Comparison of ENCODE assay signal across 26 cellular contexts in genomic region chr21:32314806-32315205, GRCh38. TPM values are rescaled to one million over a fixed set of nuclear protein-coding genes. Genes with fewer than 3 reads are reported as not detected.
DNase-seq lines count a peak whose midpoint lies in the region; ATAC-seq, FAIRE-seq and TF ChIP-seq lines count a peak whose summit lies in the region.
"Had no signal": no experiment of that assay in that cellular context is flagged by ENCODE, and none has a peak within 500 bp of the region (broad histone marks: within the 10 kb centered on the region; RNA-seq: fewer than 3 reads in every experiment).

No MANE protein-coding gene starts in this region.

- no peak for ATAC-seq in HepG2
- ATAC-seq: CD8-positive, alpha-beta T cell; GM12878 had no signal

- in situ Hi-C loops in HepG2 (cut with HindIII; ENCODE audit: extremely low pct_ligation_motif_present, low pct_unique_long_range_greater_than_20kb) = no loop called here

- H3K4me1 ChIP-seq in BLaER1 (peaks cover 20% of the 10 kb centered on the region), HepG2 (ENCODE audit: insufficient read depth, low read length) (peaks cover 14% of the 10 kb centered on the region), smooth muscle cell (ENCODE audit: low read depth) (no peaks in the 10 kb centered on the region)
- H3K4me1 ChIP-seq: BE2C, Caco-2 had no signal

- H3K79me2 ChIP-seq in HepG2 (ENCODE audit: insufficient read depth, low read length) (no peaks in the 10 kb centered on the region), smooth muscle cell (ENCODE audit: low read depth) (no peaks in the 10 kb centered on the region)

- H3K27ac ChIP-seq in BLaER1 = peak overlapping the region; percentile 6; the same call in 1 of the 2 replicates
- no peak overlapping the region for H3K27ac ChIP-seq in HepG2 (ENCODE audit: extremely low read length, insufficient read depth, low read length)
- no peak overlapping the region for H3K27ac ChIP-seq in smooth muscle cell (ENCODE audit: low read depth)
- H3K27ac ChIP-seq: BLaER1 treated with 17β-estradiol and CSF1 and Interleukin-3, amounts not matched to agents 10 nM and 100 nM; C4-2B had no signal

- no peak for TF ChIP-seq POLR2A in HepG2 (IDR thresholded peaks at IDR 0.05; ENCODE audit: insufficient read depth in 1 of 2, low read depth in 2 of 2, low read length in 2 of 2)

- POLR2A ChIA-PET in HepG2 (lab: Yijun Ruan, JAX) = interaction anchor here (0.5 to 1.4 kb wide), 2 partner anchors 12 to 29 kb away, joined by 3 to 4 read pairs; no protein-coding TSS in a partner anchor

- CTCF ChIA-PET in HepG2 (lab: Yijun Ruan, JAX; ENCODE audit: low intra/inter-chr PET ratio, low total read pairs) = no interaction called here

- TF ChIP-seq CTCF in HepG2 (CRISPR knock-in tag; IDR thresholded peaks at IDR 0.05) (no peak), smooth muscle cell (IDR thresholded peaks at IDR 0.05; ENCODE audit: borderline replicate concordance, insufficient read depth, poor library complexity, severe bottlenecking) (no peak)

- H3K9ac ChIP-seq in BLaER1 (no peak overlapping the region; the same call in 1 of the 2 replicates), HepG2 (ENCODE audit: insufficient read depth, low read depth, low read length) (no peak overlapping the region), smooth muscle cell (ENCODE audit: low read depth) (no peak overlapping the region)
- H3K9ac ChIP-seq: BLaER1 treated with 17β-estradiol and CSF1 and Interleukin-3, amounts not matched to agents 10 nM and 100 nM had no signal

- intact Hi-C loops in HepG2 (cut with micrococcal nuclease; ENCODE audit: unreplicated experiment) = no loop called here

- H3K36me3 ChIP-seq in BLaER1 (peaks cover 97% of the 10 kb centered on the region), HepG2 (replicated peaks in 1 of 2; ENCODE audit: control insufficient read depth in 1 of 2, insufficient read depth in 2 of 2, low read length in 2 of 2) (peaks cover 23 to 73% of the 10 kb centered on the region in 2 experiments), smooth muscle cell (ENCODE audit: low read depth) (peaks cover 6% of the 10 kb centered on the region)

- no peak for TF ChIP-seq RAD21 in HepG2 (CRISPR knock-in tag; IDR thresholded peaks at IDR 0.05)

- WGBS in HepG2 (ENCODE audit: low lambda C conversion rate) = 94% methylated on average over 6 of the region's 16 CpGs
- WGBS in smooth muscle cell (ENCODE audit: low lambda C conversion rate) = 95% methylated on average over 16 of the region's 16 CpGs

- H3K4me2 ChIP-seq in BLaER1 = peak overlapping the region; percentile 31; the same call in 1 of the 2 replicates
- H3K4me2 ChIP-seq in HepG2 (ENCODE audit: low read depth, low read length) = no peak overlapping the region
- no peak overlapping the region for H3K4me2 ChIP-seq in smooth muscle cell

- FAIRE-seq in HepG2 (lab: Jason Lieb, UNC) = no peak
- FAIRE-seq: A204.1, D721Med, G401.6, GM12878, GM12892, GM18507 had no signal

- no peak overlapping the region for H3K4me3 ChIP-seq in BLaER1
- no peak overlapping the region for H3K4me3 ChIP-seq in HepG2 (replicated peaks in 1 of 3; ENCODE audit: insufficient read depth in 1 of 3, low read depth in 2 of 3, low read length in 3 of 3)
- H3K4me3 ChIP-seq in smooth muscle cell = no peak overlapping the region
- H3K4me3 ChIP-seq: BLaER1 treated with 17β-estradiol and CSF1 and Interleukin-3, amounts not matched to agents 10 nM and 100 nM; GM12878 had no signal

- H3F3A ChIP-seq in smooth muscle cell (ENCODE audit: low read depth) = no peaks in the 10 kb centered on the region

- peak; percentile 41 for DNase-seq in islet precursor cell
- no peak for DNase-seq in HepG2 (ENCODE audit: low spot score)
- peak; percentile 47 for DNase-seq in mesenteric fat pad (ENCODE audit: low spot score)
- DNase-seq in NCI-H69 (lab: John Stamatoyannopoulos, UW) = no peak
- no peak for DNase-seq in activated T-cell treated with anti-CD3 and anti-CD28 coated beads, Interleukin-2, amount 50 U/mL, for 48 hours
- no peak for DNase-seq in GF-D8 (lab: John Stamatoyannopoulos, UW)
- no peak for DNase-seq in smooth muscle cell (lab: John Stamatoyannopoulos, UW; ENCODE audit: unreplicated experiment)
- DNase-seq: 8988T; ACHN; BE2C; Caco-2; Calu3; CD4-positive, alpha-beta T cell; CD8-positive, alpha-beta T cell; DMS79 treated with DMSO at 0.1 percent for 48 hours had no signal

- TF ChIP-seq EP300 in HepG2 (IDR thresholded peaks at IDR 0.05; ENCODE audit: low read depth in 2 of 2, low read length in 2 of 2) (no peak), HepG2 (CRISPR knock-in tag; IDR thresholded peaks at IDR 0.05; ENCODE audit: borderline replicate concordance) (no peak)

- H4K20me1 ChIP-seq in BLaER1 (peaks cover 22% of the 10 kb centered on the region), HepG2 (ENCODE audit: insufficient read depth, low read length) (no peaks in the 10 kb centered on the region), smooth muscle cell (ENCODE audit: low read depth) (no peaks in the 10 kb centered on the region)

- H3K9me3 ChIP-seq in BLaER1 (no peaks in the 10 kb centered on the region), HepG2 (ENCODE audit: low read length) (no peaks in the 10 kb centered on the region), smooth muscle cell (replicated peaks; ENCODE audit: low read depth) (no peaks in the 10 kb centered on the region)
- H3K9me3 ChIP-seq: BE2C; BLaER1 treated with 17β-estradiol and CSF1 and Interleukin-3, amounts not matched to agents 10 nM and 100 nM; Caco-2 had no signal

- H2AFZ ChIP-seq in HepG2 (ENCODE audit: low read length) (no peak overlapping the region), smooth muscle cell (ENCODE audit: low read depth) (no peak overlapping the region)

- H3K27me3 ChIP-seq in BLaER1 (no peaks in the 10 kb centered on the region), HepG2 (ENCODE audit: control insufficient read depth in 1 of 2, insufficient read depth in 2 of 2, low read length in 2 of 2) (no peaks in the 10 kb centered on the region), smooth muscle cell (ENCODE audit: low read depth) (no peaks in the 10 kb centered on the region)
- H3K27me3 ChIP-seq: BE2C; BLaER1 treated with 17β-estradiol and CSF1 and Interleukin-3, amounts not matched to agents 10 nM and 100 nM had no signal

- BruUV-seq in HepG2 (replicated peaks; lab: Mats Ljungman, UMichigan) = no TSS peak

TF ChIP-seq in HepG2, 621 proteins besides CTCF, POLR2A, EP300 and RAD21 (continues in another document):
- no peak for TF ChIP-seq ELF4 (CRISPR knock-in tag; IDR thresholded peaks at IDR 0.05; ENCODE audit: borderline replicate concordance)
- no peak for TF ChIP-seq ETV5 (CRISPR knock-in tag; IDR thresholded peaks at IDR 0.05; ENCODE audit: borderline replicate concordance)

RNA-seq across cellular contexts. Expression of gene MRAP, which starts 16.2 kb away (rescaled TPM):
- total RNA-seq in HepG2 (2016; rRNA removed; fragmentation: Illumina TruSeq; extraction: Trizol) (0.88 and 1.2 TPM in 2 replicates), mesenteric fat pad (149 TPM), smooth muscle cell (not detected in 2 replicates)
- total RNA-seq in HepG2 (2016; cell fraction: cytosol; rRNA removed; fragmentation: Illumina TruSeq; extraction: Trizol; ENCODE audit: low read depth) = 0.62 and 1.0 TPM in 2 replicates
- total RNA-seq in HepG2 (2016; cell fraction: insoluble cytoplasmic fraction; rRNA removed; fragmentation: Illumina TruSeq; extraction: Trizol) = 1.5 and 1.9 TPM in 2 replicates
- total RNA-seq in HepG2 (2016; cell fraction: membrane; rRNA removed; fragmentation: Illumina TruSeq; extraction: Trizol) = 0.65 and 1.1 TPM in 2 replicates
- total RNA-seq in HepG2 (2016; cell fraction: nucleus; rRNA removed; fragmentation: Illumina TruSeq; extraction: Trizol) = 0.85 and 1.5 TPM in 2 replicates
- polyA plus RNA-seq in HepG2 (2011; rRNA removed) (0.46 and 0.57 TPM in 2 replicates), smooth muscle cell (0.77 TPM in 1 of 2 replicates, not detected in the other)
- 0.27 and 0.59 TPM in 2 replicates for polyA plus RNA-seq in HepG2 (2011; cell fraction: cytosol; rRNA removed)
- 0.21 and 0.39 TPM in 2 replicates for polyA plus RNA-seq in HepG2 (2011; cell fraction: nucleus; rRNA removed)
- polyA plus RNA-seq in HepG2 (2012) = not detected in 2 replicates
- polyA plus RNA-seq in HepG2 (2016; cell fraction: cytosol; fragmentation: Illumina TruSeq; extraction: Trizol; ENCODE audit: low read depth) = 0.73 and 1.00 TPM in 2 replicates
- 1.3 and 1.7 TPM in 2 replicates for polyA plus RNA-seq in HepG2 (2016; cell fraction: insoluble cytoplasmic fraction; fragmentation: Illumina TruSeq; extraction: Trizol; ENCODE audit: low read depth)
- polyA plus RNA-seq in HepG2 (2016; cell fraction: membrane; fragmentation: Illumina TruSeq; extraction: Trizol; ENCODE audit: low read depth) = 0.56 and 0.84 TPM in 2 replicates
- polyA plus RNA-seq in HepG2 (2016; cell fraction: nucleus; fragmentation: Illumina TruSeq; extraction: Trizol; ENCODE audit: insufficient read depth, low read depth) = 1.9 and 2.4 TPM in 2 replicates
- polyA minus RNA-seq in HepG2 (2011; rRNA and poly(A)+ RNA removed; ENCODE audit: low replicate concordance) = 1.4 TPM in 1 of 2 replicates, not detected in the other
- polyA minus RNA-seq in HepG2 (2011; cell fraction: cytosol; rRNA and poly(A)+ RNA removed) = not detected in 2 replicates
- polyA minus RNA-seq in HepG2 (2011; cell fraction: nucleus; rRNA and poly(A)+ RNA removed) = 0.90 TPM in 1 of 2 replicates, not detected in the other
- total RNA-seq: A673; Caco-2; Calu3; CD4-positive, alpha-beta T cell; CD8-positive, alpha-beta T cell; GM12878 had no signal
- polyA plus RNA-seq: AG04450 had no signal

RNA-seq across cellular contexts. Expression of gene MIS18A, which starts 36.0 kb away (rescaled TPM):
- 41.4 and 58.3 TPM in 2 replicates for total RNA-seq in HepG2 (2016; rRNA removed; fragmentation: Illumina TruSeq; extraction: Trizol)
- total RNA-seq in HepG2 (2016; cell fraction: cytosol; rRNA removed; fragmentation: Illumina TruSeq; extraction: Trizol; ENCODE audit: low read depth) = 7.4 and 7.8 TPM in 2 replicates
- total RNA-seq in HepG2 (2016; cell fraction: insoluble cytoplasmic fraction; rRNA removed; fragmentation: Illumina TruSeq; extraction: Trizol) = 40.8 and 61.3 TPM in 2 replicates
- total RNA-seq in HepG2 (2016; cell fraction: membrane; rRNA removed; fragmentation: Illumina TruSeq; extraction: Trizol) = 19.3 and 20.0 TPM in 2 replicates
- total RNA-seq in HepG2 (2016; cell fraction: nucleus; rRNA removed; fragmentation: Illumina TruSeq; extraction: Trizol) = 14.1 and 15.8 TPM in 2 replicates
- 5.8 and 11.2 TPM in 2 replicates for polyA plus RNA-seq in HepG2 (2011; rRNA removed)
- polyA plus RNA-seq in HepG2 (2011; cell fraction: cytosol; rRNA removed) = 8.6 and 12.2 TPM in 2 replicates
- 2.3 and 2.5 TPM in 2 replicates for polyA plus RNA-seq in HepG2 (2011; cell fraction: nucleus; rRNA removed)
- 7.5 and 12.7 TPM in 2 replicates for polyA plus RNA-seq in HepG2 (2012)
- polyA plus RNA-seq in HepG2 (2016; cell fraction: cytosol; fragmentation: Illumina TruSeq; extraction: Trizol; ENCODE audit: low read depth) = 7.4 and 7.6 TPM in 2 replicates
- 70.0 and 79.3 TPM in 2 replicates for polyA plus RNA-seq in HepG2 (2016; cell fraction: insoluble cytoplasmic fraction; fragmentation: Illumina TruSeq; extraction: Trizol; ENCODE audit: low read depth)
- polyA plus RNA-seq in HepG2 (2016; cell fraction: membrane; fragmentation: Illumina TruSeq; extraction: Trizol; ENCODE audit: low read depth) = 16.0 and 16.2 TPM in 2 replicates
- 29.4 and 31.6 TPM in 2 replicates for polyA plus RNA-seq in HepG2 (2016; cell fraction: nucleus; fragmentation: Illumina TruSeq; extraction: Trizol; ENCODE audit: insufficient read depth, low read depth)
- polyA minus RNA-seq in HepG2 (2011; rRNA and poly(A)+ RNA removed; ENCODE audit: low replicate concordance) = 2.9 and 4.2 TPM in 2 replicates
- 3.0 and 4.8 TPM in 2 replicates for polyA minus RNA-seq in HepG2 (2011; cell fraction: cytosol; rRNA and poly(A)+ RNA removed)
- polyA minus RNA-seq in HepG2 (2011; cell fraction: nucleus; rRNA and poly(A)+ RNA removed) = 2.1 and 4.4 TPM in 2 replicates
- 5.4 TPM for total RNA-seq in mesenteric fat pad
- 6.9 and 20.0 TPM in 2 replicates for total RNA-seq in smooth muscle cell
- polyA plus RNA-seq in smooth muscle cell = 9.3 and 9.4 TPM in 2 replicates

Comparison
In these comparisons a context has a peak if more than half of its experiments do, and no peak if none do; other contexts are left out.
1. DNase-seq: peak in islet precursor cell (single experiment) and mesenteric fat pad (single experiment); none in HepG2 (single experiment), NCI-H69 (single experiment), activated T-cell treated with anti-CD3 and anti-CD28 coated beads, Interleukin-2, amount 50 U/mL, for 48 hours (0 of 2), GF-D8 (single experiment) and smooth muscle cell (single experiment).
2. RNA of gene MRAP, which starts 16.2 kb away (total RNA-seq): 149 TPM in mesenteric fat pad (single experiment); 0.62 to 1.9 TPM in HepG2 and not detected in smooth muscle cell; every median in the first group is over 10 times any median in the second.